Comparison of ENCODE assay signal across 9 cellular contexts in the genomic region with DNA sequence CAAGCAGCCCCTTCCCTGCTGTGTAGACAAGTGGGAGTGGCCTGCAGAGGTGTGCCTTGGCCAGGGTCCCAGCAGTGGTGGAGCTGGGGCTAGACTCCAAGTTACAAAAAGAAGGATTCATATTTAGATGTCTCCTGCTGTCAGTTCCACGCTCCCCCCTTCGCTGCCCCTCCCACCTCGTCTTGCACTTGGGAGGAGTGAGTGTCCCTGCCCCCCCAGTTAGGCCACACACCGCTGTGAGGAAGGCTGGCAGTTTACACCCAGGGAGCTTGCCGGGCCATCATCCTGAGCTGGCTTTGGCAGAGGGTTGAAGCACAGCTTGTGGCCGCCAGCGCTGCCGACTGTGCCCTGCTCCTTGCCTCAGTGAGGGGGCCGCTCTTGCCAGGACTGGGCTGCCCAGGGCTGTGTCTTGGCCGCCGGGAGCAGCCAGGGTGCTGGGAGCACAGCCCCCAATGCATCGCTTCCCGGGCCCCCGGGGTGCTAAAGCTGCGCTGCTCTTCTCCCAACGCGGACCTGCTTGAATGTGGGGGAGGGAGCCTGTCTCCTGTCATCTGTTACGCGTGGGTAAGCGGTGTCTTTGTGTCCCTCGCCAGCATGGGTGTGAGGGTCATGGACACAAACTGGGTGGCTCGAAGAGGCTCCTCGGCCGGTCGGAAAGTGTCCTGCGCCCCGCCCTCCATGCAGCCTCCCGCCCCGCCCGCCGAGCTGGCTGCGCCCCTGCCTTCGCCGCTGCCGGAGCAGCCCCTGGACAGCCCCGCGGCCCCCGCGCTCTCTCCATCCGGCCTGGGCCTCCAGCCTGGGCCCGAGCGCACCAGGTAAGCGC. TPM values are rescaled to one million over a fixed set of nuclear protein-coding genes. Genes with fewer than 3 reads are reported as not detected.
DNase-seq lines count a peak whose midpoint lies in the region; ATAC-seq and TF ChIP-seq lines count a peak whose summit lies in the region.
"Had no signal": no experiment of that assay in that cellular context is flagged by ENCODE, and none has a peak within 500 bp of the region (broad histone marks: within the 10 kb centered on the region; RNA-seq: fewer than 3 reads in every experiment).

No MANE protein-coding gene starts in this region.

- peak overlapping the region in 52 of 59 donors; percentile 8 to 61 (median 36) for H3K4me3 ChIP-seq in dorsolateral prefrontal cortex

- no peak overlapping the region for H3K27ac Mint-ChIP-seq in HFFc6
- H3K27ac Mint-ChIP-seq in stimulated activated effector memory CD8-positive, alpha-beta T cell treated with anti-CD3 and anti-CD28 coated beads, Interleukin-12 subunit alpha, Interleukin-12 subunit beta, amount 100 ng/mL, for 72 hours, result no peak overlapping the region
- H3K27ac Mint-ChIP-seq: activated naive CD4-positive, alpha-beta T cell treated with anti-CD3 and anti-CD28 coated beads for 36 hours had no signal

- DNase-seq in HFFc6 (no peak), dorsolateral prefrontal cortex (peak in 3 of 10 donors; percentile 20 to 81 (median 30)), left kidney (ENCODE audit: low read depth, low spot score) (peak; percentile 71), COLO668 (lab: John Stamatoyannopoulos, UW; ENCODE audit: unreplicated experiment) (no peak)
- no peak for DNase-seq in stimulated activated effector memory CD8-positive, alpha-beta T cell treated with anti-CD3 and anti-CD28 coated beads, Interleukin-12 subunit alpha, Interleukin-12 subunit beta, amount 100 ng/mL, for 72 hours (ENCODE audit: low spot score in 2 of 2)
- no peak for DNase-seq in NK-92 treated with Interleukin-12 subunit alpha and Interleukin-12 subunit beta, amount 100 ng/mL, for 24 hours (lab: John Stamatoyannopoulos, UW)
- DNase-seq: activated naive CD4-positive, alpha-beta T cell treated with anti-CD3 and anti-CD28 coated beads for 36 hours had no signal

- H3K9me3 Mint-ChIP-seq in HFFc6, result no peaks in the 10 kb centered on the region
- H3K9me3 Mint-ChIP-seq in stimulated activated effector memory CD8-positive, alpha-beta T cell treated with anti-CD3 and anti-CD28 coated beads, Interleukin-12 subunit alpha, Interleukin-12 subunit beta, amount 100 ng/mL, for 72 hours, result no peaks in the 10 kb centered on the region
- H3K9me3 Mint-ChIP-seq: activated naive CD4-positive, alpha-beta T cell treated with anti-CD3 and anti-CD28 coated beads for 36 hours had no signal

- intact Hi-C loops in dorsolateral prefrontal cortex (cut with DNase I), result no loop called here

- peaks cover 0 to 11% (median 0%) of the 10 kb centered on the region in 45 donors for H3K27me3 ChIP-seq in dorsolateral prefrontal cortex

- peaks cover 32% of the 10 kb centered on the region for H3K27me3 Mint-ChIP-seq in HFFc6 (ENCODE audit: insufficient read depth)

- peaks cover 11% of the 10 kb centered on the region; the same call in 1 of the 2 replicates for H3K4me1 Mint-ChIP-seq in HFFc6 (ENCODE audit: low read depth)
- no peaks in the 10 kb centered on the region for H3K4me1 Mint-ChIP-seq in stimulated activated effector memory CD8-positive, alpha-beta T cell treated with anti-CD3 and anti-CD28 coated beads, Interleukin-12 subunit alpha, Interleukin-12 subunit beta, amount 100 ng/mL, for 72 hours

- no peaks in the 10 kb centered on the region for H3K36me3 Mint-ChIP-seq in HFFc6 (ENCODE audit: low read depth)
- H3K36me3 Mint-ChIP-seq in stimulated activated effector memory CD8-positive, alpha-beta T cell treated with anti-CD3 and anti-CD28 coated beads, Interleukin-12 subunit alpha, Interleukin-12 subunit beta, amount 100 ng/mL, for 72 hours, result no peaks in the 10 kb centered on the region

- H3K4me3 Mint-ChIP-seq in HFFc6, result peak overlapping the region; percentile 42; the same call in 1 of the 2 replicates
- H3K4me3 Mint-ChIP-seq in stimulated activated effector memory CD8-positive, alpha-beta T cell treated with anti-CD3 and anti-CD28 coated beads, Interleukin-12 subunit alpha, Interleukin-12 subunit beta, amount 100 ng/mL, for 72 hours, result no peak overlapping the region
- H3K4me3 Mint-ChIP-seq: activated naive CD4-positive, alpha-beta T cell treated with anti-CD3 and anti-CD28 coated beads for 36 hours had no signal

- TF ChIP-seq CTCF in HFFc6 (IDR thresholded peaks at IDR 0.05) (no peak), dorsolateral prefrontal cortex (IDR thresholded peaks at IDR 0.05 in 54 of 56, conservative IDR thresholded peaks at IDR 0.05 in 2 of 56; ENCODE audit: low read depth in 1 of 56, partially characterized antibody in 56 of 56) (no peak)

- ATAC-seq in stimulated activated effector memory CD8-positive, alpha-beta T cell treated with anti-CD3 and anti-CD28 coated beads, Interleukin-12 subunit alpha, Interleukin-12 subunit beta, amount 100 ng/mL, for 72 hours, result peak; percentile 37
- ATAC-seq in HG03159 (IDR thresholded peaks at IDR 0.05; ENCODE audit: unreplicated experiment) (no peak), HG02852 (IDR thresholded peaks at IDR 0.05; ENCODE audit: unreplicated experiment) (no peak)

- peak overlapping the region in 2 of 59 donors; percentile 7 to 44 for H3K27ac ChIP-seq in dorsolateral prefrontal cortex

RNA-seq across cellular contexts. Expression of gene ELAC2, which starts 44.1 kb away (rescaled TPM):
- 10 to 100 TPM; 49.8 to 63.8 (median 55.7) TPM for total RNA-seq in HFFc6 (2021; fragmentation: NEBNext Ultra II Directional; extraction: Animal tissue kit (Norgen Biotek cat#: 25700))
- 10 to 100 TPM; 33.5 to 76.4 (median 53.1) TPM for total RNA-seq in dorsolateral prefrontal cortex
